ENCODE assay signal across 1 cellular context in the genomic region with DNA sequence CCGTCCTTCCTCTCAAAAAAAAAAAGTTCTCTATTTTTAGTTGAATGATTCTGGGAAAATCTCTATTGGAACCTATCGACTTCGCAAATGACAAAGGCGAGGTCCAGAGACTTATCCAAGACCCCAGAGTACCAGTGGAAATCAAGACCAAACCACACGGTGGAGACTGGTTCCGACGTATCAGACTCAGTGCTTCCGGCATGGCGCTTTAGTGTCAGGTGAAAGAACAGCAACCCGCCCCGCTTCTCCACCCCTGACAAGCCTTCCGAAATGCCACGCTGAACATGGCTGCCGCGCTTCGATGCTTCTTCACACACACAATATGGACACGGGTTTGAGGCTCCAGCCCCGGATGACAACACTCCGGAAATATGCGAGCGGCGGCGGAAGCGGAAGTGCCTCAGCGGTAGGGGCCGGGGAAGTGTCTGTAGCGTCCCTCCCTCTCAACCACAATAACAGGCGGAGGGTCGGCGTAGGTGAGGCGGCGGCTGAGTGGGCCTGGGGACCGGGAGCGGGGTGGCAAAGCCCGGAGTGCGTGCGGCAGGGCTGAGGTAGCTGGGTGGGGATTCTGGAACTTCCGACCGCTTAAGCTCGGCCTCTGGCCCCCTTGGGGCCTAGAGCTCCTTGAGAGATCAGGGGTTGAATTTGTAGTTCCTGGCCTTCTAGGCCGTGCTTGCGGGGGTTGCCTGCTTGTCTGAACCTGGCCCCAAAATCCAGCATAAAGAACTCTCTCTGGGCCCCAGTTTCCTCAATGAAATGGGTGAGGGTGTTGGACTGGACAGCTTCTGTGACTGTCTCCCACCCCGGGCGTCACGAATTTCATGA.
A peak's percentile ranks its signal among the peaks of the same experiment; 100 is the strongest.
TF ChIP-seq lines count a peak whose summit lies in the region.

A gene with protein sequence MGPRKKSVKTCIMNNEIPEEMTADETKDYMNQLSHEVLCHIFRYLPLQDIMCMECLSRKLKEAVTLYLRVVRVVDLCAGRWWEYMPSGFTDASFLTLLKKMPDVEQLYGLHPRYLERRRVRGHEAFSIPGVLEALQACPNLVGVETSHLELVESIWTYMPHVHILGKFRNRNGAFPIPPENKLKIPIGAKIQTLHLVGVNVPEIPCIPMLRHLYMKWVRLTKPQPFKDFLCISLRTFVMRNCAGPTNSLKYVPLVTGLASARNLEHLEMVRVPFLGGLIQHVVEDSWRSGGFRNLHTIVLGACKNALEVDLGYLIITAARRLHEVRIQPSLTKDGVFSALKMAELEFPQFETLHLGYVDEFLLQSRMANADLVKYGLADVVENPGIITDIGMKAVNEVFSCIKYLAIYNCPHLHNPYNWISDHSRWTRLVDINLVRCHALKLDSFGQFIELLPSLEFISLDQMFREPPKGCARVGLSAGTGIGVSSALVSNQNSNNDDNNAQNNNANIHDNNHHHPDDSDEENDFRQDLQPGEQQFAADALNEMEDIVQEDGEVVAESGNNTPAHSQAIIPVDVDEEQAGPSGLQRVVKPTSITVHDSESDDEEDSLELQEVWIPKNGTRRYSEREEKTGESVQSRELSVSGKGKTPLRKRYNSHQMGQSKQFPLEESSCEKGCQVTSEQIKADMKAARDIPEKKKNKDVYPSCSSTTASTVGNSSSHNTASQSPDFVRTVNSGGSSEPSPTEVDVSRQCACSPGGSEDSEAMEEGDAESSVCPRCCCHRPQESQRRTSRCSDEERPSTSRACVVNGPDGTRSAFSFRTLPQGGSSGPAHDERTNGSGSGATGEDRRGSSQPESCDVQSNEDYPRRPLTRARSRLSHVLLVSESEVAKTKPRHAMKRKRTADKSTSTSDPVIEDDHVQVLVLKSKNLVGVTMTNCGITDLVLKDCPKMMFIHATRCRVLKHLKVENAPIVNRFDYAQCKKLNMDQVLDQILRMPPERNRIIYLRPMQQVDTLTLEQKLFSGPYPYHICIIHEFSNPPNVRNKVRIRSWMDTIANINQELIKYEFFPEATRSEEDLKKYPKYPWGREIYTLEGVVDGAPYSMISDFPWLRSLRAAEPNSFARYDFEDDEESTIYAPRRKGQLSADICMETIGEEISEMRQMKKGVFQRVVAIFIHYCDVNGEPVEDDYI (plus strand): TSS at position 395 of the 825 bp plus-strand sequence. CDS start 10,819 bp downstream, outside the sequence.

TF ChIP-seq in WTC11, 78 proteins besides CTCF, POLR2A, EP300 and RAD21 (continued from another document):
- peak; percentile 48; the same call in 1 of the 2 replicates for TF ChIP-seq AFF4 (CRISPR knock-in tag; IDR thresholded peaks at IDR 0.05; ENCODE audit: borderline replicate concordance)
- TF ChIP-seq, protein P1, sequence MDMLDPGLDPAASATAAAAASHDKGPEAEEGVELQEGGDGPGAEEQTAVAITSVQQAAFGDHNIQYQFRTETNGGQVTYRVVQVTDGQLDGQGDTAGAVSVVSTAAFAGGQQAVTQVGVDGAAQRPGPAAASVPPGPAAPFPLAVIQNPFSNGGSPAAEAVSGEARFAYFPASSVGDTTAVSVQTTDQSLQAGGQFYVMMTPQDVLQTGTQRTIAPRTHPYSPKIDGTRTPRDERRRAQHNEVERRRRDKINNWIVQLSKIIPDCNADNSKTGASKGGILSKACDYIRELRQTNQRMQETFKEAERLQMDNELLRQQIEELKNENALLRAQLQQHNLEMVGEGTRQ (CRISPR knock-in tag; IDR thresholded peaks at IDR 0.05) = peak; percentile 58
- TF ChIP-seq, protein P2, sequence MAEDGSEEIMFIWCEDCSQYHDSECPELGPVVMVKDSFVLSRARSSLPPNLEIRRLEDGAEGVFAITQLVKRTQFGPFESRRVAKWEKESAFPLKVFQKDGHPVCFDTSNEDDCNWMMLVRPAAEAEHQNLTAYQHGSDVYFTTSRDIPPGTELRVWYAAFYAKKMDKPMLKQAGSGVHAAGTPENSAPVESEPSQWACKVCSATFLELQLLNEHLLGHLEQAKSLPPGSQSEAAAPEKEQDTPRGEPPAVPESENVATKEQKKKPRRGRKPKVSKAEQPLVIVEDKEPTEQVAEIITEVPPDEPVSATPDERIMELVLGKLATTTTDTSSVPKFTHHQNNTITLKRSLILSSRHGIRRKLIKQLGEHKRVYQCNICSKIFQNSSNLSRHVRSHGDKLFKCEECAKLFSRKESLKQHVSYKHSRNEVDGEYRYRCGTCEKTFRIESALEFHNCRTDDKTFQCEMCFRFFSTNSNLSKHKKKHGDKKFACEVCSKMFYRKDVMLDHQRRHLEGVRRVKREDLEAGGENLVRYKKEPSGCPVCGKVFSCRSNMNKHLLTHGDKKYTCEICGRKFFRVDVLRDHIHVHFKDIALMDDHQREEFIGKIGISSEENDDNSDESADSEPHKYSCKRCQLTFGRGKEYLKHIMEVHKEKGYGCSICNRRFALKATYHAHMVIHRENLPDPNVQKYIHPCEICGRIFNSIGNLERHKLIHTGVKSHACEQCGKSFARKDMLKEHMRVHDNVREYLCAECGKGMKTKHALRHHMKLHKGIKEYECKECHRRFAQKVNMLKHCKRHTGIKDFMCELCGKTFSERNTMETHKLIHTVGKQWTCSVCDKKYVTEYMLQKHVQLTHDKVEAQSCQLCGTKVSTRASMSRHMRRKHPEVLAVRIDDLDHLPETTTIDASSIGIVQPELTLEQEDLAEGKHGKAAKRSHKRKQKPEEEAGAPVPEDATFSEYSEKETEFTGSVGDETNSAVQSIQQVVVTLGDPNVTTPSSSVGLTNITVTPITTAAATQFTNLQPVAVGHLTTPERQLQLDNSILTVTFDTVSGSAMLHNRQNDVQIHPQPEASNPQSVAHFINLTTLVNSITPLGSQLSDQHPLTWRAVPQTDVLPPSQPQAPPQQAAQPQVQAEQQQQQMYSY (CRISPR knock-in tag; IDR thresholded peaks at IDR 0.05) = no peak
- peak; percentile 87 for TF ChIP-seq GABPB1 (CRISPR knock-in tag; IDR thresholded peaks at IDR 0.05)
- peak; percentile 93 for TF ChIP-seq ETV6 (CRISPR knock-in tag; IDR thresholded peaks at IDR 0.05)
- no peak for TF ChIP-seq KAT7 (CRISPR knock-in tag; IDR thresholded peaks at IDR 0.05; ENCODE audit: borderline replicate concordance)
- peak; percentile 44; the same call in 1 of the 2 replicates for TF ChIP-seq MAX (CRISPR knock-in tag; IDR thresholded peaks at IDR 0.05)
- TF ChIP-seq SP1 (CRISPR knock-in tag; conservative IDR thresholded peaks at IDR 0.05) = peak; percentile 47; the same call in 1 of the 2 replicates
- no peak for TF ChIP-seq USF1 (CRISPR knock-in tag; IDR thresholded peaks at IDR 0.05)
- peak; percentile 66; the same call in 1 of the 2 replicates for TF ChIP-seq FOXP4 (CRISPR knock-in tag; IDR thresholded peaks at IDR 0.05)
